ENCODE assay signal across 26 cellular contexts in genomic region chr5:914174-914573, GRCh38.
"Had no signal": no experiment of that assay in that cellular context is flagged by ENCODE, and none has a peak within 500 bp of the region (broad histone marks: within the 10 kb centered on the region; RNA-seq: fewer than 3 reads in every experiment).

No MANE protein-coding gene starts in this region.

- H3K27ac ChIP-seq: esophagus muscularis mucosa, heart right ventricle, neural progenitor cell, right atrium auricular region, tibial nerve had no signal

- H3K36me3 Mint-ChIP-seq: natural killer cell, T-cell had no signal

- DNase-seq: activated B cell treated with CpG ODN at 0.5 μM for 24 hours; activated CD4-positive, alpha-beta T cell treated with anti-CD3 and anti-CD28 coated beads, Interleukin-2, amount 50 U/mL, for 1 hour; activated gamma-delta T cell; activated naive CD4-positive, alpha-beta T cell treated with anti-CD3 and anti-CD28 coated beads, Interleukin-2, amount 10 ng/mL, durations not matched to agents 7 days and 5 days; activated naive CD8-positive, alpha-beta T cell treated with anti-CD3 and anti-CD28 coated beads, Interleukin-2, amount 50 U/mL, for 24 hours; activated T-cell treated with anti-CD3 and anti-CD28 coated beads for 4 hours; activated T-cell treated with anti-CD3 and anti-CD28 coated beads, Interleukin-2, amount 50 U/mL, for 72 hours; amygdala; cortex of kidney; foreskin melanocyte; heart right ventricle; kidney glomerular epithelial cell; mesendoderm; natural killer cell; occipital lobe; stimulated activated CD4-positive, alpha-beta T cell treated with anti-CD3 and anti-CD28 coated beads, Interleukin-15, amount 100 ng/mL, for 24 hours; stimulated activated CD4-positive, alpha-beta T cell treated with anti-CD3 and anti-CD28 coated beads, Interleukin-2, amount 100 ng/mL, for 24 hours; stimulated activated naive CD4-positive, alpha-beta T cell treated with Interleukin-2 at 50 U/mL for 16 hours had no signal

- H3K4me1 Mint-ChIP-seq: activated B cell treated with CpG ODN at 0.5 μM for 24 hours; activated naive CD4-positive, alpha-beta T cell treated with anti-CD3 and anti-CD28 coated beads, Interleukin-2, amount 10 ng/mL, durations not matched to agents 7 days and 5 days; natural killer cell had no signal

- H3K9me3 Mint-ChIP-seq: activated B cell treated with CpG ODN at 0.5 μM for 24 hours; activated naive CD4-positive, alpha-beta T cell treated with anti-CD3 and anti-CD28 coated beads, Interleukin-2, amount 10 ng/mL, durations not matched to agents 7 days and 5 days; activated naive CD8-positive, alpha-beta T cell treated with anti-CD3 and anti-CD28 coated beads, Interleukin-2, amount 50 U/mL, for 24 hours; activated T-cell treated with anti-CD3 and anti-CD28 coated beads, Interleukin-2, amount 50 U/mL, for 72 hours; natural killer cell; neural progenitor cell; T-cell; T-helper 2 cell treated with Interferon-gamma antibody and Interleukin-4, amounts not matched to agents 5 μg/mL and 100 μg/mL, for 36 hours had no signal

- H2AFZ ChIP-seq: neural progenitor cell had no signal

- H3K9me3 ChIP-seq: esophagus muscularis mucosa, right atrium auricular region had no signal

- H3K4me3 Mint-ChIP-seq: activated B cell treated with CpG ODN at 0.5 μM for 24 hours; activated naive CD4-positive, alpha-beta T cell treated with anti-CD3 and anti-CD28 coated beads, Interleukin-2, amount 10 ng/mL, durations not matched to agents 7 days and 5 days; activated naive CD8-positive, alpha-beta T cell treated with anti-CD3 and anti-CD28 coated beads, Interleukin-2, amount 50 U/mL, for 24 hours; activated T-cell treated with anti-CD3 and anti-CD28 coated beads, Interleukin-2, amount 50 U/mL, for 72 hours; natural killer cell; neural progenitor cell; T-cell; T-helper 2 cell treated with Interferon-gamma antibody and Interleukin-4, amounts not matched to agents 5 μg/mL and 100 μg/mL, for 36 hours had no signal

- H3K36me3 ChIP-seq: neural progenitor cell, right atrium auricular region had no signal

- H3K27ac Mint-ChIP-seq: activated B cell treated with CpG ODN at 0.5 μM for 24 hours; activated naive CD4-positive, alpha-beta T cell treated with anti-CD3 and anti-CD28 coated beads, Interleukin-2, amount 10 ng/mL, durations not matched to agents 7 days and 5 days; activated naive CD8-positive, alpha-beta T cell treated with anti-CD3 and anti-CD28 coated beads, Interleukin-2, amount 50 U/mL, for 24 hours; activated T-cell treated with anti-CD3 and anti-CD28 coated beads, Interleukin-2, amount 50 U/mL, for 72 hours; natural killer cell; T-cell had no signal

- H3K4me1 ChIP-seq: esophagus muscularis mucosa, heart right ventricle, tibial nerve had no signal

- H3K27me3 ChIP-seq: esophagus muscularis mucosa, heart right ventricle, neural progenitor cell, right atrium auricular region, tibial nerve had no signal

- H3K4me3 ChIP-seq: esophagus muscularis mucosa, heart right ventricle, lung, neural progenitor cell, right atrium auricular region, tibial nerve had no signal

- H3K4me2 ChIP-seq: neural progenitor cell had no signal

- ATAC-seq: activated naive CD8-positive, alpha-beta T cell treated with anti-CD3 and anti-CD28 coated beads, Interleukin-2, amount 50 U/mL, for 24 hours; activated T-cell treated with anti-CD3 and anti-CD28 coated beads, Interleukin-2, amount 50 U/mL, for 72 hours; heart right ventricle; left lobe of liver; natural killer cell; T-cell had no signal

- H3K9ac ChIP-seq: neural progenitor cell had no signal
